In genomic region chr12:52145228-52145940, GRCh38 we compare ENCODE assay signal across 18 cellular contexts. TPM values are rescaled to one million over a fixed set of nuclear protein-coding genes. Genes with fewer than 3 reads are reported as not detected.
A peak's percentile ranks its signal among the peaks of the same experiment; 100 is the strongest.
DNase-seq lines count a peak whose midpoint lies in the region; ATAC-seq and TF ChIP-seq lines count a peak whose summit lies in the region.
"Had no signal": no experiment of that assay in that cellular context is flagged by ENCODE, and none has a peak within 500 bp of the region (broad histone marks: within the 10 kb centered on the region; RNA-seq: fewer than 3 reads in every experiment).

No MANE protein-coding gene starts in this region.

- intact Hi-C loops in prostate gland (cut with DNase I) = no loop called here

- H3K4me3 ChIP-seq in RWPE2 (ENCODE audit: severe bottlenecking) (no peak overlapping the region), prostate gland (no peak overlapping the region)
- H3K4me3 ChIP-seq: cardiac muscle cell, left ventricle myocardium inferior, SK-N-MC had no signal

- H3K9me3 ChIP-seq in RWPE2 (ENCODE audit: severe bottlenecking) (no peaks in the 10 kb centered on the region), prostate gland (no peaks in the 10 kb centered on the region)
- H3K9me3 ChIP-seq: left ventricle myocardium inferior, neutrophil had no signal

- H3K27ac ChIP-seq in RWPE2 (ENCODE audit: poor library complexity, severe bottlenecking) (peak overlapping the region; percentile 100), foreskin keratinocyte (peak overlapping the region; percentile 100), prostate gland (peak overlapping the region; percentile 92 to 96)
- H3K27ac ChIP-seq: cardiac muscle cell, left ventricle myocardium inferior, neutrophil, SK-N-MC, WERI-Rb-1 had no signal

- peak; percentile 53 for DNase-seq in Daoy (ENCODE audit: low read depth)
- no peak for DNase-seq in RWPE2 (ENCODE audit: low spot score)
- DNase-seq in foreskin keratinocyte = peak in 1 of 2 donors; percentile 56
- DNase-seq in prostate gland (ENCODE audit: low spot score) = no peak
- DNase-seq in NCI-H2029 (lab: John Stamatoyannopoulos, UW) = no peak
- DNase-seq in epidermal melanocyte (ENCODE audit: insufficient read length, low spot score) = no peak
- DNase-seq in activated naive CD4-positive, alpha-beta T cell (lab: John Stamatoyannopoulos, UW) = no peak
- DNase-seq: activated naive CD4-positive, alpha-beta T cell treated with anti-CD3 and anti-CD28 coated beads, Interleukin-2, amount 50 U/mL, for 16 hours; GOT3; left ventricle myocardium inferior; NCI-H1092; NCI-H2171 treated with DMSO at 0.1 percent for 48 hours; stimulated activated naive CD8-positive, alpha-beta T cell treated with anti-CD3 and anti-CD28 coated beads, Interleukin-15, amount 100 ng/mL, for 72 hours; WERI-Rb-1 had no signal

- H3K27me3 ChIP-seq in RWPE2 (ENCODE audit: insufficient read depth, poor library complexity, severe bottlenecking) = no peaks in the 10 kb centered on the region
- no peaks in the 10 kb centered on the region for H3K27me3 ChIP-seq in foreskin keratinocyte
- H3K27me3 ChIP-seq in prostate gland (replicated peaks; ENCODE audit: insufficient read depth) = no peaks in the 10 kb centered on the region
- H3K27me3 ChIP-seq: cardiac muscle cell had no signal

- H3K36me3 ChIP-seq in RWPE2 (ENCODE audit: low read depth) (no peaks in the 10 kb centered on the region), prostate gland (no peaks in the 10 kb centered on the region)
- H3K36me3 ChIP-seq: cardiac muscle cell, left ventricle myocardium inferior, neutrophil, WERI-Rb-1 had no signal

- no peak for TF ChIP-seq POLR2A in prostate gland (IDR thresholded peaks at IDR 0.05)

- TF ChIP-seq CTCF in RWPE2 (IDR thresholded peaks at IDR 0.05; ENCODE audit: poor library complexity, severe bottlenecking) (no peak), foreskin keratinocyte (conservative IDR thresholded peaks at IDR 0.05) (no peak), prostate gland (IDR thresholded peaks at IDR 0.05) (no peak)

- 75% methylated on average over 14 of the region's 14 CpGs for WGBS in prostate gland

- peaks cover 56% of the 10 kb centered on the region for H3K4me1 ChIP-seq in RWPE2 (ENCODE audit: insufficient read depth, poor library complexity, severe bottlenecking)
- H3K4me1 ChIP-seq in foreskin keratinocyte = peaks cover 53% of the 10 kb centered on the region
- peaks cover 57% of the 10 kb centered on the region for H3K4me1 ChIP-seq in prostate gland (replicated peaks)

- ATAC-seq in RWPE2 (ENCODE audit: low read depth) (no peak), foreskin keratinocyte (no peak), HG02588 (IDR thresholded peaks at IDR 0.05; ENCODE audit: unreplicated experiment) (no peak)
- ATAC-seq: stimulated activated naive CD8-positive, alpha-beta T cell treated with anti-CD3 and anti-CD28 coated beads, Interleukin-15, amount 100 ng/mL, for 72 hours had no signal

RNA-seq across cellular contexts. Expression of gene KRT80, which starts 46.4 kb away (rescaled TPM):
- 4.4 and 5.5 TPM in 2 replicates for total RNA-seq in Daoy (2014; rRNA removed; shearing (Covaris generic))
- total RNA-seq in foreskin keratinocyte (2.5 and 5.3 TPM in 2 replicates), prostate gland (1 to 10 TPM; 1.9 to 3.7 TPM)
- 2.2 and 4.1 TPM in 2 replicates for polyA plus RNA-seq in foreskin keratinocyte
- total RNA-seq: cardiac muscle cell, left ventricle myocardium inferior had no signal
- polyA plus RNA-seq: cardiac muscle cell had no signal
